Comparison of ENCODE assay signal across 15 cellular contexts in the genomic region with DNA sequence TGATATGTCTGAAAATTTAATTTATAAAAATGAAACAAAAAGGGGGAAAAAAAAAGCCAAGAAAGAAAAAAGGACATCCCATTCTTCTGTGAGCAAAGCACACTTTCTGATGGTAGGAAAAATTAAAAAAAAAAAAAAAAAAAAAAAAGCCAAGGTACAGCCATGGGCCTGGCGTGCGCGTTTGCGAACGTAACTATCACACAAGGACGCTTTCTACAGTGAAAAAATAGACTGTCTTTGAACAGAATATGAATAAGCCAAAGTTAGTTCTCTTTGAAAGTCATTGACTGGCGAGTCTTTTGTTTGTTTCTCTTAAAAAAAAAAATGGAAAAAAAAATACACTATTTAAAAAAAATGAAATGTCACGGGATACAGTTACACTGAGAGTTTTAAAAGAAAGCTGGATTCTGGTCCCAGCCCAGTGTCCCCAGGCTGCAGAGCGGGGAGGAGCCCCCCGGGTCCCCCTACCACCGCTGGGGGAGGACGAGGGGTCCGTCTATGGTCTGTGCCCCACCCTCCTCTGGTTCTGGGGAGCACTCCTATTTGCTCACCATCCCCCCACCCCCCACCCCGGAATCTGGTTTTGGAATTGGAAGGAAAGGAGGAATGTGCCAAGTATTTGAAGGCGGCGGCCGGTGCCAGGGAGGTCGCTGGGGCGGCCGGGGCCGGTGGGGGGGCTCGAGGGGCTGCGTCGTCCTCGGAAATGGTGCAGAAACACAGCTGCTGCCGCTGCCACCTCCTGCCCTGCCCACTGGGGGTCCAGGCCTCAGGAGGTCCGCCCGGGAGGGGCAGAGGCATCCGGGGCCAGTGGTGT.
"Had no signal": no experiment of that assay in that cellular context is flagged by ENCODE, and none has a peak within 500 bp of the region (broad histone marks: within the 10 kb centered on the region; RNA-seq: fewer than 3 reads in every experiment).

No MANE protein-coding gene starts in this region.

- H3K4me1 Mint-ChIP-seq: natural killer cell had no signal

- ATAC-seq: activated T-cell treated with anti-CD3 and anti-CD28 coated beads, Interleukin-2, amount 50 U/mL, for 72 hours; gastroesophageal sphincter; natural killer cell had no signal

- H3K9me3 Mint-ChIP-seq: natural killer cell had no signal

- H3K4me3 Mint-ChIP-seq: activated T-cell treated with anti-CD3 and anti-CD28 coated beads, Interleukin-2, amount 50 U/mL, for 72 hours; natural killer cell had no signal

- H3K79me2 ChIP-seq: parathyroid adenoma had no signal

- H3K27ac ChIP-seq: colonic mucosa, dorsolateral prefrontal cortex, esophagus muscularis mucosa, gastroesophageal sphincter, left ventricle myocardium inferior, parathyroid adenoma, transverse colon had no signal

- H3K27me3 ChIP-seq: colonic mucosa, dorsolateral prefrontal cortex, esophagus muscularis mucosa, gastroesophageal sphincter, transverse colon had no signal

- H3K4me1 ChIP-seq: colonic mucosa, esophagus muscularis mucosa, gastroesophageal sphincter, left ventricle myocardium inferior, parathyroid adenoma, transverse colon had no signal

- H2AFZ ChIP-seq: parathyroid adenoma had no signal

- H3K4me3 ChIP-seq: colonic mucosa, dorsolateral prefrontal cortex, esophagus muscularis mucosa, gastroesophageal sphincter, left ventricle myocardium inferior, transverse colon had no signal

- H3K9me3 ChIP-seq: colonic mucosa had no signal

- DNase-seq: activated T-cell treated with anti-CD3 and anti-CD28 coated beads, Interleukin-2, amount 50 U/mL, for 72 hours; amniotic stem cell; colonic mucosa; dorsolateral prefrontal cortex; head of caudate nucleus; hypothalamus; left ventricle myocardium inferior; natural killer cell; right cardiac atrium; transverse colon had no signal

- H3K36me3 ChIP-seq: colonic mucosa had no signal

- H3K27ac Mint-ChIP-seq: activated T-cell treated with anti-CD3 and anti-CD28 coated beads, Interleukin-2, amount 50 U/mL, for 72 hours; natural killer cell had no signal

- FAIRE-seq: bronchial epithelial cell, urothelium cell line had no signal
